In genomic region chr1:193104496-193104905, GRCh38 we compare ENCODE assay signal across 8 cellular contexts. TPM values are rescaled to one million over a fixed set of nuclear protein-coding genes. Genes with fewer than 3 reads are reported as not detected.
DNase-seq lines count a peak whose midpoint lies in the region; ATAC-seq and TF ChIP-seq lines count a peak whose summit lies in the region.

No MANE protein-coding gene starts in this region.

- H3K4me3 Mint-ChIP-seq in HFFc6 (peak overlapping the region; percentile 93), type B pancreatic cell (peak overlapping the region; percentile 96)
- H3K4me3 Mint-ChIP-seq in activated CD8-positive, alpha-beta memory T cell treated with anti-CD3 and anti-CD28 coated beads, Interleukin-2, amount 10 ng/mL, durations not matched to agents 7 days and 5 days: peak overlapping the region; percentile 88

- H3K9me3 ChIP-seq in esophagus muscularis mucosa: no peaks in the 10 kb centered on the region
- H3K9me3 ChIP-seq in mucosa of rectum (ENCODE audit: control insufficient read depth in 2 of 2, low read length in 2 of 2): no peaks in the 10 kb centered on the region

- H3K27me3 Mint-ChIP-seq in HFFc6 (ENCODE audit: insufficient read depth) (peaks cover 1% of the 10 kb centered on the region), type B pancreatic cell (no peaks in the 10 kb centered on the region)
- H3K27me3 Mint-ChIP-seq in activated CD8-positive, alpha-beta memory T cell treated with anti-CD3 and anti-CD28 coated beads, Interleukin-2, amount 10 ng/mL, durations not matched to agents 7 days and 5 days: peaks cover 8% of the 10 kb centered on the region

- peak; percentile 49 for ATAC-seq in activated CD8-positive, alpha-beta memory T cell treated with anti-CD3 and anti-CD28 coated beads, Interleukin-2, amount 10 ng/mL, durations not matched to agents 7 days and 5 days

- intact Hi-C loops in esophagus muscularis mucosa (cut with DNase I): loop anchor here (5.0 kb wide), 1 partner anchor 42 kb away; no protein-coding TSS in a partner anchor

- no peak for TF ChIP-seq POLR2A in esophagus muscularis mucosa (IDR thresholded peaks at IDR 0.05; ENCODE audit: low read depth)

- TF ChIP-seq EP300 in esophagus muscularis mucosa (IDR thresholded peaks at IDR 0.05): no peak

- CTCF ChIA-PET in activated CD8-positive, alpha-beta memory T cell treated with anti-CD3 and anti-CD28 coated beads, Interleukin-2, amount 10 ng/mL, durations not matched to agents 7 days and 5 days (lab: Charles Lee): interaction anchor here (0.9 to 5.4 kb wide), 5 partner anchors 11 to 46 kb away, joined by 4 to 40 read pairs (median 4); partner anchors contain the start of genes CDC73, RO60 and UCHL5

- DNase-seq in A172 (ENCODE audit: low spot score): peak; percentile 57
- peak; percentile 67 for DNase-seq in GM03348 (ENCODE audit: low spot score)
- peak; percentile 52 for DNase-seq in HFFc6
- DNase-seq in MV-4-11 (lab: John Stamatoyannopoulos, UW): peak; percentile 29
- DNase-seq in activated CD8-positive, alpha-beta memory T cell treated with anti-CD3 and anti-CD28 coated beads, Interleukin-2, amount 10 ng/mL, durations not matched to agents 7 days and 5 days: peak; percentile 45
- DNase-seq in esophagus muscularis mucosa (ENCODE audit: extremely low spot score): no peak
- DNase-seq in type B pancreatic cell (ENCODE audit: extremely low spot score, unreplicated experiment): no peak

- TF ChIP-seq CTCF in HFFc6 (IDR thresholded peaks at IDR 0.05) (no peak), esophagus muscularis mucosa (IDR thresholded peaks at IDR 0.05) (no peak), type B pancreatic cell (conservative IDR thresholded peaks at IDR 0.05) (no peak)

- WGBS in esophagus muscularis mucosa: 0% methylated on average over 4 of the region's 24 CpGs

- H3K27ac ChIP-seq in esophagus muscularis mucosa (replicated peaks in 1 of 4): peak overlapping the region; percentile 91 to 96 (median 92)
- peak overlapping the region; percentile 90 to 93 for H3K27ac ChIP-seq in mucosa of rectum (ENCODE audit: low read depth in 2 of 2, low read length in 2 of 2)

- no peaks in the 10 kb centered on the region for H3K27me3 ChIP-seq in esophagus muscularis mucosa
- no peaks in the 10 kb centered on the region for H3K27me3 ChIP-seq in mucosa of rectum (ENCODE audit: control insufficient read depth in 2 of 2, insufficient read depth in 2 of 2, low read length in 2 of 2)

- peak overlapping the region; percentile 88 to 91 for H3K9ac ChIP-seq in mucosa of rectum (ENCODE audit: low read depth in 1 of 2, low read length in 2 of 2)

- H3K36me3 Mint-ChIP-seq in HFFc6 (ENCODE audit: low read depth) (no peaks in the 10 kb centered on the region), type B pancreatic cell (no peaks in the 10 kb centered on the region)
- H3K36me3 Mint-ChIP-seq in activated CD8-positive, alpha-beta memory T cell treated with anti-CD3 and anti-CD28 coated beads, Interleukin-2, amount 10 ng/mL, durations not matched to agents 7 days and 5 days: peaks cover 10% of the 10 kb centered on the region

- H3K36me3 ChIP-seq in esophagus muscularis mucosa: peaks cover 3 to 13% (median 12%) of the 10 kb centered on the region in 4 donors
- H3K36me3 ChIP-seq in mucosa of rectum (ENCODE audit: control insufficient read depth in 2 of 2, insufficient read depth in 2 of 2, low read length in 2 of 2): peaks cover 10 to 11% of the 10 kb centered on the region in 2 donors

- H3K9me3 Mint-ChIP-seq in HFFc6 (no peaks in the 10 kb centered on the region), type B pancreatic cell (no peaks in the 10 kb centered on the region)
- H3K9me3 Mint-ChIP-seq in activated CD8-positive, alpha-beta memory T cell treated with anti-CD3 and anti-CD28 coated beads, Interleukin-2, amount 10 ng/mL, durations not matched to agents 7 days and 5 days (ENCODE audit: low read depth): no peaks in the 10 kb centered on the region

- peaks cover 25% of the 10 kb centered on the region for H3K4me1 Mint-ChIP-seq in HFFc6 (ENCODE audit: low read depth)
- H3K4me1 Mint-ChIP-seq in activated CD8-positive, alpha-beta memory T cell treated with anti-CD3 and anti-CD28 coated beads, Interleukin-2, amount 10 ng/mL, durations not matched to agents 7 days and 5 days: peaks cover 19% of the 10 kb centered on the region
- H3K4me1 Mint-ChIP-seq in type B pancreatic cell (ENCODE audit: unreplicated experiment): peaks cover 22% of the 10 kb centered on the region

- H3K27ac Mint-ChIP-seq in HFFc6 (peak overlapping the region; percentile 93), type B pancreatic cell (peak overlapping the region; percentile 91)
- peak overlapping the region; percentile 71 for H3K27ac Mint-ChIP-seq in activated CD8-positive, alpha-beta memory T cell treated with anti-CD3 and anti-CD28 coated beads, Interleukin-2, amount 10 ng/mL, durations not matched to agents 7 days and 5 days

- peak overlapping the region; percentile 72 to 88 (median 81) for H3K4me3 ChIP-seq in esophagus muscularis mucosa
- H3K4me3 ChIP-seq in mucosa of rectum (ENCODE audit: low read length in 2 of 2): peak overlapping the region; percentile 91 to 98

- peaks cover 17 to 28% (median 22%) of the 10 kb centered on the region in 4 donors for H3K4me1 ChIP-seq in esophagus muscularis mucosa
- peaks cover 7 to 14% of the 10 kb centered on the region in 2 donors for H3K4me1 ChIP-seq in mucosa of rectum (ENCODE audit: control insufficient read depth in 2 of 2, insufficient read depth in 2 of 2, low read length in 2 of 2)

RNA-seq across cellular contexts. Expression of gene GLRX2, which starts 0.7 kb away (rescaled TPM):
- total RNA-seq in A172 (2014; rRNA removed; shearing (Covaris generic)): 58.7 and 63.9 TPM in 2 replicates
- total RNA-seq in HFFc6 (2021; fragmentation: NEBNext Ultra II Directional; extraction: Animal tissue kit (Norgen Biotek cat#: 25700)): 10 to 100 TPM; 32.8 to 39.1 (median 34.7) TPM
- 10 to 100 TPM; 22.3 to 37.6 TPM for total RNA-seq in activated CD8-positive, alpha-beta memory T cell treated with anti-CD3 and anti-CD28 coated beads, Interleukin-2, amount 10 ng/mL, durations not matched to agents 7 days and 5 days
- 10 to 100 TPM in 2 of 4 donors, 1 to 10 TPM in 2; 8.1 to 12.1 (median 10.0) TPM for total RNA-seq in esophagus muscularis mucosa
- 13.9 and 18.9 TPM in 2 replicates for total RNA-seq in type B pancreatic cell (ENCODE audit: low replicate concordance)

RNA-seq across cellular contexts. Expression of gene CDC73, which starts 17.3 kb away (rescaled TPM):
- total RNA-seq in A172 (2014; rRNA removed; shearing (Covaris generic)): 32.2 and 34.7 TPM in 2 replicates
- 10 to 100 TPM; 62.8 to 71.6 (median 65.2) TPM for total RNA-seq in HFFc6 (2021; fragmentation: NEBNext Ultra II Directional; extraction: Animal tissue kit (Norgen Biotek cat#: 25700))
- 10 to 100 TPM; 55.6 to 63.3 TPM for total RNA-seq in activated CD8-positive, alpha-beta memory T cell treated with anti-CD3 and anti-CD28 coated beads, Interleukin-2, amount 10 ng/mL, durations not matched to agents 7 days and 5 days
- total RNA-seq in esophagus muscularis mucosa (10 to 100 TPM; 45.4 to 66.9 (median 46.0) TPM), type B pancreatic cell (ENCODE audit: low replicate concordance) (43.3 and 57.5 TPM in 2 replicates)

RNA-seq across cellular contexts. Expression of gene RO60, which starts 45.1 kb away (rescaled TPM):
- 121 and 130 TPM in 2 replicates for total RNA-seq in A172 (2014; rRNA removed; shearing (Covaris generic))
- 10 to 100 TPM; 59.7 to 79.0 (median 61.8) TPM for total RNA-seq in HFFc6 (2021; fragmentation: NEBNext Ultra II Directional; extraction: Animal tissue kit (Norgen Biotek cat#: 25700))
- 10 to 100 TPM; 59.0 to 59.3 TPM for total RNA-seq in activated CD8-positive, alpha-beta memory T cell treated with anti-CD3 and anti-CD28 coated beads, Interleukin-2, amount 10 ng/mL, durations not matched to agents 7 days and 5 days
- total RNA-seq in esophagus muscularis mucosa: 100 to 1,000 TPM; 112 to 277 (median 168) TPM
- 56.1 and 90.5 TPM in 2 replicates for total RNA-seq in type B pancreatic cell (ENCODE audit: low replicate concordance)

RNA-seq across cellular contexts. Expression of gene UCHL5, which starts 45.3 kb away (rescaled TPM):
- 49.3 and 53.8 TPM in 2 replicates for total RNA-seq in A172 (2014; rRNA removed; shearing (Covaris generic))
- total RNA-seq in HFFc6 (2021; fragmentation: NEBNext Ultra II Directional; extraction: Animal tissue kit (Norgen Biotek cat#: 25700)): 10 to 100 TPM; 24.1 to 34.1 (median 29.4) TPM
- total RNA-seq in activated CD8-positive, alpha-beta memory T cell treated with anti-CD3 and anti-CD28 coated beads, Interleukin-2, amount 10 ng/mL, durations not matched to agents 7 days and 5 days: 10 to 100 TPM; 50.8 to 68.5 TPM
- total RNA-seq in esophagus muscularis mucosa: 10 to 100 TPM; 24.0 to 33.8 (median 28.8) TPM
- 23.8 and 31.3 TPM in 2 replicates for total RNA-seq in type B pancreatic cell (ENCODE audit: low replicate concordance)

Comparison
In these comparisons a context has a peak if more than half of its experiments do, and no peak if none do; other contexts are left out.
1. DNase-seq: peak in A172 (single experiment), GM03348 (single experiment), HFFc6 (single experiment), MV-4-11 (single experiment) and activated CD8-positive, alpha-beta memory T cell treated with anti-CD3 and anti-CD28 coated beads, Interleukin-2, amount 10 ng/mL, durations not matched to agents 7 days and 5 days (single experiment); none in esophagus muscularis mucosa (single experiment) and type B pancreatic cell (single experiment).
2. Peak in every context shown above with its lines, with median percentiles within 50 percentile points of each other: H3K27ac Mint-ChIP-seq and H3K4me3 Mint-ChIP-seq.